10 cellular contexts compared by ENCODE assay signal in genomic region chr2:197158591-197159550, GRCh38.
DNase-seq lines count a peak whose midpoint lies in the region; ATAC-seq and TF ChIP-seq lines count a peak whose summit lies in the region.
"Had no signal": no experiment of that assay in that cellular context is flagged by ENCODE, and none has a peak within 500 bp of the region (broad histone marks: within the 10 kb centered on the region; RNA-seq: fewer than 3 reads in every experiment).

No MANE protein-coding gene starts in this region.

- no peaks in the 10 kb centered on the region for H3K9me3 Mint-ChIP-seq in activated T-cell treated with anti-CD3 and anti-CD28 coated beads, Interleukin-2, amount 50 U/mL, for 72 hours
- peaks cover 3% of the 10 kb centered on the region for H3K9me3 Mint-ChIP-seq in activated T-helper 1 cell treated with anti-CD3 and anti-CD28 coated beads, Interleukin-12 subunit alpha, Interleukin-12 subunit beta, Interleukin-2, Interleukin-4 antibody, amounts not matched to agents 30 ng/mL and 10 ng/mL and 1 ng/mL, durations not matched to agents 14 hours and 24 hours and 36 hours

- no peaks in the 10 kb centered on the region for H3K27me3 ChIP-seq in thoracic aorta (replicated peaks; ENCODE audit: insufficient read depth)

- intact Hi-C loops in activated T-helper 1 cell treated with anti-CD3 and anti-CD28 coated beads, Interleukin-12 subunit alpha, Interleukin-12 subunit beta, Interleukin-2, Interleukin-4 antibody, amounts not matched to agents 30 ng/mL and 10 ng/mL and 1 ng/mL, durations not matched to agents 14 hours and 24 hours and 36 hours (cut with micrococcal nuclease), result loop anchor here (2.0 kb wide), 1 partner anchor 20 kb away; no protein-coding TSS in a partner anchor

- DNase-seq in activated T-cell treated with anti-CD3 and anti-CD28 coated beads, Interleukin-2, amount 50 U/mL, for 72 hours, result no peak
- no peak for DNase-seq in activated T-cell treated with anti-CD3 and anti-CD28 coated beads, Interleukin-2, amount 50 U/mL, for 48 hours
- DNase-seq in activated T-helper 1 cell treated with anti-CD3 and anti-CD28 coated beads, Interleukin-12 subunit alpha, Interleukin-12 subunit beta, Interleukin-2, Interleukin-4 antibody, amounts not matched to agents 30 ng/mL and 10 ng/mL and 1 ng/mL, durations not matched to agents 14 hours and 24 hours and 36 hours (ENCODE audit: low spot score), result no peak
- peak; percentile 33 for DNase-seq in iris pigment epithelial cell (ENCODE audit: low read depth)
- no peak for DNase-seq in thoracic aorta (ENCODE audit: low spot score)
- DNase-seq in NCI-H2081 treated with DMSO at 0.1 percent for 48 hours (lab: John Stamatoyannopoulos, UW), result no peak
- no peak for DNase-seq in GM19240 (ENCODE audit: insufficient read length, low spot score)
- no peak for DNase-seq in NCI-H526 (lab: John Stamatoyannopoulos, UW)
- DNase-seq: NCI-H1092, Right ventricle myocardium superior had no signal

- peak overlapping the region; percentile 82 for H3K27ac Mint-ChIP-seq in activated T-cell treated with anti-CD3 and anti-CD28 coated beads, Interleukin-2, amount 50 U/mL, for 72 hours
- H3K27ac Mint-ChIP-seq in activated T-helper 1 cell treated with anti-CD3 and anti-CD28 coated beads, Interleukin-12 subunit alpha, Interleukin-12 subunit beta, Interleukin-2, Interleukin-4 antibody, amounts not matched to agents 30 ng/mL and 10 ng/mL and 1 ng/mL, durations not matched to agents 14 hours and 24 hours and 36 hours, result peak overlapping the region; percentile 75

- H3K36me3 Mint-ChIP-seq in activated T-cell treated with anti-CD3 and anti-CD28 coated beads, Interleukin-2, amount 50 U/mL, for 72 hours (ENCODE audit: insufficient read depth in 2 of 2), result peaks cover 4 to 20% of the 10 kb centered on the region in 2 donors
- H3K36me3 Mint-ChIP-seq in activated T-helper 1 cell treated with anti-CD3 and anti-CD28 coated beads, Interleukin-12 subunit alpha, Interleukin-12 subunit beta, Interleukin-2, Interleukin-4 antibody, amounts not matched to agents 30 ng/mL and 10 ng/mL and 1 ng/mL, durations not matched to agents 14 hours and 24 hours and 36 hours (ENCODE audit: low read depth), result peaks cover 23% of the 10 kb centered on the region

- H3K4me1 Mint-ChIP-seq in activated T-cell treated with anti-CD3 and anti-CD28 coated beads, Interleukin-2, amount 50 U/mL, for 72 hours (ENCODE audit: low read depth), result peaks cover 75% of the 10 kb centered on the region
- H3K4me1 Mint-ChIP-seq in activated T-helper 1 cell treated with anti-CD3 and anti-CD28 coated beads, Interleukin-12 subunit alpha, Interleukin-12 subunit beta, Interleukin-2, Interleukin-4 antibody, amounts not matched to agents 30 ng/mL and 10 ng/mL and 1 ng/mL, durations not matched to agents 14 hours and 24 hours and 36 hours (ENCODE audit: low read depth), result peaks cover 52% of the 10 kb centered on the region

- peak overlapping the region; percentile 42 to 61 for H3K4me3 Mint-ChIP-seq in activated T-cell treated with anti-CD3 and anti-CD28 coated beads, Interleukin-2, amount 50 U/mL, for 72 hours
- H3K4me3 Mint-ChIP-seq in activated T-helper 1 cell treated with anti-CD3 and anti-CD28 coated beads, Interleukin-12 subunit alpha, Interleukin-12 subunit beta, Interleukin-2, Interleukin-4 antibody, amounts not matched to agents 30 ng/mL and 10 ng/mL and 1 ng/mL, durations not matched to agents 14 hours and 24 hours and 36 hours, result no peak overlapping the region

- H3K27ac ChIP-seq in thoracic aorta, result peak overlapping the region in 1 of 2 donors; percentile 65

- no peaks in the 10 kb centered on the region for H3K9me3 ChIP-seq in thoracic aorta

- ATAC-seq in activated T-cell treated with anti-CD3 and anti-CD28 coated beads, Interleukin-2, amount 50 U/mL, for 72 hours (replicated peaks in 1 of 2), result no peak
- no peak for ATAC-seq in thoracic aorta (ENCODE audit: insufficient number of reproducible peaks, low FRiP score, low read depth)

- TF ChIP-seq CTCF in thoracic aorta (IDR thresholded peaks at IDR 0.05), result no peak

- peaks cover 21 to 25% of the 10 kb centered on the region in 2 donors for H3K4me1 ChIP-seq in thoracic aorta (ENCODE audit: control insufficient read depth in 1 of 2, low read depth in 2 of 2)

- H3K4me3 ChIP-seq in thoracic aorta, result peak overlapping the region; percentile 60

- no peaks in the 10 kb centered on the region for H3K36me3 ChIP-seq in thoracic aorta

- no peaks in the 10 kb centered on the region for H3K27me3 Mint-ChIP-seq in activated T-cell treated with anti-CD3 and anti-CD28 coated beads, Interleukin-2, amount 50 U/mL, for 72 hours (ENCODE audit: low read depth)
- H3K27me3 Mint-ChIP-seq in activated T-helper 1 cell treated with anti-CD3 and anti-CD28 coated beads, Interleukin-12 subunit alpha, Interleukin-12 subunit beta, Interleukin-2, Interleukin-4 antibody, amounts not matched to agents 30 ng/mL and 10 ng/mL and 1 ng/mL, durations not matched to agents 14 hours and 24 hours and 36 hours (ENCODE audit: insufficient read depth), result no peaks in the 10 kb centered on the region
